ENCODE assay signal across 26 cellular contexts in genomic region chr5:174186096-174186495, GRCh38.
DNase-seq lines count a peak whose midpoint lies in the region; ATAC-seq and TF ChIP-seq lines count a peak whose summit lies in the region.
"Had no signal": no experiment of that assay in that cellular context is flagged by ENCODE, and none has a peak within 500 bp of the region (broad histone marks: within the 10 kb centered on the region; RNA-seq: fewer than 3 reads in every experiment).

No MANE protein-coding gene starts in this region.

- POLR2A ChIA-PET in HEK293 (lab: Yijun Ruan, JAX), result no interaction called here

- peak; percentile 20 for DNase-seq in H9
- peak; percentile 46 for DNase-seq in endodermal cell
- DNase-seq in neural crest cell (ENCODE audit: low read depth, low spot score), result no peak
- no peak for DNase-seq in NCI-H524 (lab: John Stamatoyannopoulos, UW)
- DNase-seq in HT-29 (ENCODE audit: low spot score), result no peak
- no peak for DNase-seq in NCI-H2081 (lab: John Stamatoyannopoulos, UW)
- DNase-seq: 8988T; ACHN; BE2C; C1 segment of cervical spinal cord; CD4-positive, alpha-beta memory T cell; CD4-positive, CD25-positive, alpha-beta regulatory T cell; CD8-positive, alpha-beta memory T cell; COR-L47; DMS 273 treated with DMSO at 0.1 percent for 48 hours; DMS153; DMS53; DMS79; DND-41; EL; GDM1 had no signal

- no peaks in the 10 kb centered on the region for H3K9me3 Mint-ChIP-seq in H9
- H3K9me3 Mint-ChIP-seq in endodermal cell, result no peaks in the 10 kb centered on the region
- no peaks in the 10 kb centered on the region for H3K9me3 Mint-ChIP-seq in neural crest cell
- H3K9me3 Mint-ChIP-seq: CD4-positive, alpha-beta memory T cell had no signal

- H2BK15ac ChIP-seq in H9 (ENCODE audit: low read depth, low read length), result no peak overlapping the region

- no peak overlapping the region for H2BK12ac ChIP-seq in H9 (ENCODE audit: insufficient read length, low read depth, low read length)

- H3K4me3 ChIP-seq in HEK293 (ENCODE audit: low read depth, low read length) (no peak overlapping the region), endodermal cell (ENCODE audit: low read length) (no peak overlapping the region)
- H3K4me3 ChIP-seq: BLaER1, GM12878 had no signal

- H3K4me1 ChIP-seq in H9 (ENCODE audit: insufficient read depth, low read length) (no peaks in the 10 kb centered on the region), HEK293 (ENCODE audit: control insufficient read depth, insufficient read depth, low read length) (no peaks in the 10 kb centered on the region), endodermal cell (ENCODE audit: control insufficient read depth, insufficient read depth, low read length) (no peaks in the 10 kb centered on the region)

- H3K9me3 ChIP-seq in H9 (ENCODE audit: control insufficient read depth, low read depth, low read length), result no peaks in the 10 kb centered on the region
- no peaks in the 10 kb centered on the region for H3K9me3 ChIP-seq in HEK293 (ENCODE audit: control insufficient read depth, insufficient read depth, low read depth, low read length)
- H3K9me3 ChIP-seq in endodermal cell (ENCODE audit: control insufficient read depth, low read length), result no peaks in the 10 kb centered on the region
- H3K9me3 ChIP-seq: BE2C, BLaER1 had no signal

- no peak overlapping the region for H2BK5ac ChIP-seq in H9 (ENCODE audit: insufficient read length, low read length)

- H3K23me2 ChIP-seq in H9 (ENCODE audit: insufficient read length, low read depth, low read length, poor library complexity, severe bottlenecking), result no peaks in the 10 kb centered on the region

- H3K27ac ChIP-seq in H9 (ENCODE audit: insufficient read length, low read depth, low read length), result no peak overlapping the region
- H3K27ac ChIP-seq in HEK293 (ENCODE audit: extremely low read depth, low read depth, low read length), result no peak overlapping the region
- no peak overlapping the region for H3K27ac ChIP-seq in endodermal cell (ENCODE audit: low read depth, low read length)
- H3K27ac ChIP-seq: BLaER1 had no signal

- no peak overlapping the region for H4K8ac ChIP-seq in H9 (replicated peaks; ENCODE audit: insufficient read length, low read depth, low read length)

- no peaks in the 10 kb centered on the region for H3K79me1 ChIP-seq in H9 (ENCODE audit: insufficient read depth, low read depth, low read length, poor library complexity, severe bottlenecking)

- no peak overlapping the region for H4K91ac ChIP-seq in H9 (ENCODE audit: insufficient read length, low read depth, low read length)

- no peak overlapping the region for H3T11ph ChIP-seq in H9 (ENCODE audit: low read length)

- TF ChIP-seq CTCF in H9 (conservative IDR thresholded peaks at IDR 0.05), result no peak
- no peak for TF ChIP-seq CTCF in HEK293 (tag by site-specific recombination; IDR thresholded peaks at IDR 0.05)
- TF ChIP-seq CTCF in endodermal cell (conservative IDR thresholded peaks at IDR 0.05), result peak; percentile 37
- TF ChIP-seq CTCF in neural crest cell (conservative IDR thresholded peaks at IDR 0.05), result no peak

- H2BK20ac ChIP-seq in H9 (ENCODE audit: low read depth, low read length, poor library complexity, severe bottlenecking), result no peak overlapping the region

- no CpG with 5 or more reads among the region's 5 CpGs for WGBS in H9 (ENCODE audit: extremely low coverage, insufficient read length, low lambda C conversion rate)
- 64 to 78% methylated on average over 4 to 5 of the region's 5 CpGs for WGBS in endodermal cell (ENCODE audit: insufficient coverage in 1 of 2, insufficient read length in 1 of 2), 2 experiments

- no peak overlapping the region; a peak in 1 of 7 replicates for H3K27ac Mint-ChIP-seq in H9
- no peak overlapping the region for H3K27ac Mint-ChIP-seq in endodermal cell
- H3K27ac Mint-ChIP-seq in neural crest cell (ENCODE audit: unreplicated experiment), result peak overlapping the region; percentile 37
- H3K27ac Mint-ChIP-seq: CD4-positive, alpha-beta memory T cell; CD4-positive, CD25-positive, alpha-beta regulatory T cell had no signal

- CTCF ChIA-PET in HEK293 (lab: Yijun Ruan, JAX), result no interaction called here

- no peak overlapping the region for H3K4ac ChIP-seq in H9 (ENCODE audit: low read depth, low read length)

- peaks cover 2% of the 10 kb centered on the region for H3K27me3 Mint-ChIP-seq in H9 (ENCODE audit: low read depth)
- peaks cover 16% of the 10 kb centered on the region for H3K27me3 Mint-ChIP-seq in endodermal cell (ENCODE audit: insufficient read depth)
- peaks cover 11% of the 10 kb centered on the region for H3K27me3 Mint-ChIP-seq in neural crest cell (ENCODE audit: low read depth)

- H3K4me3 Mint-ChIP-seq in H9, result no peak overlapping the region
- H3K4me3 Mint-ChIP-seq in endodermal cell, result no peak overlapping the region
- H3K4me3 Mint-ChIP-seq in neural crest cell, result no peak overlapping the region
- H3K4me3 Mint-ChIP-seq: CD14-positive monocyte; CD4-positive, alpha-beta memory T cell; CD4-positive, CD25-positive, alpha-beta regulatory T cell; CD8-positive, alpha-beta memory T cell had no signal

- no peak overlapping the region for H4K5ac ChIP-seq in H9 (ENCODE audit: insufficient read length, low read depth, low read length)

- H3K27me3 ChIP-seq in H9 (ENCODE audit: insufficient read depth, low read length) (no peaks in the 10 kb centered on the region), endodermal cell (ENCODE audit: control insufficient read depth, insufficient read depth, low read length, poor library complexity, severe bottlenecking) (no peaks in the 10 kb centered on the region)
- H3K27me3 ChIP-seq: BE2C, BLaER1 had no signal

- H3K9ac ChIP-seq in H9 (ENCODE audit: extremely low read depth, insufficient read length, low read length) (no peak overlapping the region), endodermal cell (ENCODE audit: extremely low read depth, low read length, poor library complexity, severe bottlenecking) (no peak overlapping the region)
- H3K9ac ChIP-seq: BLaER1 had no signal

- no peak overlapping the region for H2BK120ac ChIP-seq in H9 (ENCODE audit: low read depth, low read length, poor library complexity, severe bottlenecking)

- 0 out of 2 replicates have a peak overlapping the region, but pooled peaks have one; percentile 30 for H3K14ac ChIP-seq in H9 (ENCODE audit: insufficient read depth, low read length)

- no peak overlapping the region for H3K56ac ChIP-seq in H9 (ENCODE audit: insufficient read length, low read depth, low read length)

- H3K4me2 ChIP-seq in H9 (ENCODE audit: insufficient read depth, insufficient read length, low read length), result no peak overlapping the region
- H3K4me2 ChIP-seq: BLaER1 had no signal

- no peak overlapping the region for H3K23ac ChIP-seq in H9 (ENCODE audit: insufficient read length, low read depth, low read length)

- H3K36me3 ChIP-seq in HEK293 (ENCODE audit: control insufficient read depth in 2 of 2, insufficient read depth in 1 of 2, low read length in 2 of 2) (no peaks in the 10 kb centered on the region), endodermal cell (ENCODE audit: control insufficient read depth, insufficient read depth, low read length) (no peaks in the 10 kb centered on the region)
- H3K36me3 ChIP-seq: BE2C, BLaER1 had no signal

- no peak overlapping the region for H2AK5ac ChIP-seq in H9 (ENCODE audit: insufficient read length, low read length)

- peaks cover 12 to 14% of the 10 kb centered on the region in 2 experiments; a peak in 3 of 4 replicates for H3K4me1 Mint-ChIP-seq in H9
- peaks cover 16% of the 10 kb centered on the region for H3K4me1 Mint-ChIP-seq in endodermal cell
- peaks cover 12% of the 10 kb centered on the region for H3K4me1 Mint-ChIP-seq in neural crest cell
- H3K4me1 Mint-ChIP-seq: CD14-positive monocyte; CD4-positive, alpha-beta memory T cell; CD4-positive, CD25-positive, alpha-beta regulatory T cell; CD8-positive, alpha-beta memory T cell had no signal

- no peaks in the 10 kb centered on the region; a peak in 1 of 7 replicates for H3K36me3 Mint-ChIP-seq in H9 (ENCODE audit: insufficient read depth in 1 of 3, low read depth in 3 of 3)
- H3K36me3 Mint-ChIP-seq in endodermal cell (ENCODE audit: low read depth), result no peaks in the 10 kb centered on the region
- no peaks in the 10 kb centered on the region for H3K36me3 Mint-ChIP-seq in neural crest cell (ENCODE audit: low read depth)
- H3K36me3 Mint-ChIP-seq: CD14-positive monocyte; CD4-positive, alpha-beta memory T cell; CD4-positive, CD25-positive, alpha-beta regulatory T cell; CD8-positive, alpha-beta memory T cell had no signal

- H3K18ac ChIP-seq in H9 (ENCODE audit: insufficient read length, low read depth, low read length), result no peak overlapping the region

- H4K20me1 ChIP-seq in H9 (ENCODE audit: control insufficient read depth, insufficient read depth, insufficient read length), result no peaks in the 10 kb centered on the region
- H4K20me1 ChIP-seq: BLaER1 had no signal

- no peak for ATAC-seq in HG03342 (IDR thresholded peaks at IDR 0.05; ENCODE audit: unreplicated experiment)
- ATAC-seq: GM12878 had no signal

- H3K79me2 ChIP-seq in H9 (ENCODE audit: insufficient read depth, low read length), result no peaks in the 10 kb centered on the region

- no peak overlapping the region for H2AFZ ChIP-seq in H9 (ENCODE audit: low read length)

TF ChIP-seq in HEK293, 187 proteins besides CTCF, POLR2A, EP300 and RAD21:
- peak; percentile 45; the same call in 1 of the 2 replicates for TF ChIP-seq ZIC2 (tag by site-specific recombination; IDR thresholded peaks at IDR 0.05)
- TF ChIP-seq KLF9 (tag by site-specific recombination; IDR thresholded peaks at IDR 0.05; ENCODE audit: low read depth), result no peak

Comparison
In these comparisons a context has a peak if more than half of its experiments do, and no peak if none do; other contexts are left out.
1. DNase-seq: peak in H9 (single experiment) and endodermal cell (single experiment); none in neural crest cell (single experiment), NCI-H524 (0 of 2), HT-29 (single experiment) and NCI-H2081 (0 of 2).